In genomic region chr7:100878685-100879084, GRCh38 we compare ENCODE assay signal across 17 cellular contexts. TPM values are rescaled to one million over a fixed set of nuclear protein-coding genes. Genes with fewer than 3 reads are reported as not detected.
DNase-seq lines count a peak whose midpoint lies in the region; ATAC-seq and TF ChIP-seq lines count a peak whose summit lies in the region.
"Had no signal": no experiment of that assay in that cellular context is flagged by ENCODE, and none has a peak within 500 bp of the region (broad histone marks: within the 10 kb centered on the region; RNA-seq: fewer than 3 reads in every experiment).

No MANE protein-coding gene starts in this region.

- H3K4me3 ChIP-seq in CD8-positive, alpha-beta T cell (ENCODE audit: low read depth, low read length): no peak overlapping the region
- H3K4me3 ChIP-seq: body of pancreas, SJSA1, testis had no signal

- peaks cover 41% of the 10 kb centered on the region for H3K4me1 ChIP-seq in CD8-positive, alpha-beta T cell (ENCODE audit: insufficient read depth, low read length)

- peaks cover 18% of the 10 kb centered on the region for H3K36me3 ChIP-seq in CD8-positive, alpha-beta T cell (ENCODE audit: insufficient read depth, low read length)

- POLR2A ChIA-PET in CD8-positive, alpha-beta T cell (lab: Charles Lee): interaction anchor here (1.3 kb wide), 1 partner anchor 11 kb away, joined by 3 read pairs; the partner anchor contains the start of gene UFSP1
- POLR2A ChIA-PET in naive thymus-derived CD8-positive, alpha-beta T cell (lab: Charles Lee): interaction anchor here (1.2 to 7.2 kb wide), 2 partner anchors 10 to 12 kb away, joined by 3 to 165 read pairs; partner anchors contain the start of genes TRIP6 and UFSP1

- H3K4me1 Mint-ChIP-seq in activated CD4-positive, alpha-beta T cell treated with anti-CD3 and anti-CD28 coated beads, Interleukin-2, amount 10 ng/mL, durations not matched to agents 24 days and 14 days: peaks cover 47% of the 10 kb centered on the region
- H3K4me1 Mint-ChIP-seq in CD8-positive, alpha-beta T cell (ENCODE audit: low read depth): peaks cover 53% of the 10 kb centered on the region
- peaks cover 23 to 68% (median 61%) of the 10 kb centered on the region in 4 donors for H3K4me1 Mint-ChIP-seq in naive thymus-derived CD8-positive, alpha-beta T cell

- H3K36me3 Mint-ChIP-seq in activated CD4-positive, alpha-beta T cell treated with anti-CD3 and anti-CD28 coated beads, Interleukin-2, amount 10 ng/mL, durations not matched to agents 24 days and 14 days (ENCODE audit: low read depth): peaks cover 74% of the 10 kb centered on the region
- H3K36me3 Mint-ChIP-seq in CD8-positive, alpha-beta T cell: peaks cover 71% of the 10 kb centered on the region
- peaks cover 65 to 67% of the 10 kb centered on the region in 2 donors for H3K36me3 Mint-ChIP-seq in activated naive CD4-positive, alpha-beta T cell treated with anti-CD3 and anti-CD28 coated beads, Interleukin-2, amount 50 U/mL, for 72 hours
- peaks cover 3 to 75% (median 12%) of the 10 kb centered on the region in 3 donors for H3K36me3 Mint-ChIP-seq in naive thymus-derived CD8-positive, alpha-beta T cell

- no peak overlapping the region for H3K27ac ChIP-seq in CD8-positive, alpha-beta T cell (ENCODE audit: low read depth, low read length)
- H3K27ac ChIP-seq: body of pancreas, SJSA1, testis had no signal

- no peaks in the 10 kb centered on the region for H3K9me3 ChIP-seq in CD8-positive, alpha-beta T cell (ENCODE audit: low read length)
- H3K9me3 ChIP-seq: body of pancreas, Caco-2, SJSA1, testis had no signal

- ATAC-seq in CD8-positive, alpha-beta T cell: no peak
- ATAC-seq in activated naive CD4-positive, alpha-beta T cell treated with anti-CD3 and anti-CD28 coated beads, Interleukin-2, amount 50 U/mL, for 72 hours: no peak
- ATAC-seq in naive thymus-derived CD8-positive, alpha-beta T cell: no peak
- no peak for ATAC-seq in esophagus mucosa
- ATAC-seq: body of pancreas, left lobe of liver had no signal

- intact Hi-C loops in activated CD4-positive, alpha-beta T cell treated with anti-CD3 and anti-CD28 coated beads, Interleukin-2, amount 10 ng/mL, durations not matched to agents 24 days and 14 days (cut with micrococcal nuclease): loop anchor here (10.0 kb wide), 1 partner anchor 444 kb away; the partner anchor contains the start of gene PPP1R35
- intact Hi-C loops in CD8-positive, alpha-beta T cell (cut with DNase I, micrococcal nuclease): loop anchor here (5.0 to 10.0 kb wide), 3 partner anchors 339 to 451 kb away; partner anchors contain the start of genes MEPCE (in 1 of the 2), PLOD3 (in 1 of the 2), PPP1R35 (in 1 of the 2) and ZCWPW1 (in 1 of the 2)

- peak overlapping the region; percentile 54 for H3K4me3 Mint-ChIP-seq in activated CD4-positive, alpha-beta T cell treated with anti-CD3 and anti-CD28 coated beads, Interleukin-2, amount 10 ng/mL, durations not matched to agents 24 days and 14 days
- no peak overlapping the region for H3K4me3 Mint-ChIP-seq in CD8-positive, alpha-beta T cell
- peak overlapping the region in 5 of 10 donors; percentile 8 to 51 (median 46) for H3K4me3 Mint-ChIP-seq in naive thymus-derived CD8-positive, alpha-beta T cell
- H3K4me3 Mint-ChIP-seq: H9 had no signal

- H3K27me3 ChIP-seq in CD8-positive, alpha-beta T cell (ENCODE audit: insufficient read depth, low read length): no peaks in the 10 kb centered on the region
- H3K27me3 ChIP-seq: body of pancreas, SJSA1, testis had no signal

- no peaks in the 10 kb centered on the region for H3K27me3 Mint-ChIP-seq in activated CD4-positive, alpha-beta T cell treated with anti-CD3 and anti-CD28 coated beads, Interleukin-2, amount 10 ng/mL, durations not matched to agents 24 days and 14 days
- H3K27me3 Mint-ChIP-seq in CD8-positive, alpha-beta T cell (ENCODE audit: low read depth): no peaks in the 10 kb centered on the region
- peaks cover 0 to 3% (median 0%) of the 10 kb centered on the region in 5 donors for H3K27me3 Mint-ChIP-seq in naive thymus-derived CD8-positive, alpha-beta T cell

- no peaks in the 10 kb centered on the region for H3K9me3 Mint-ChIP-seq in activated CD4-positive, alpha-beta T cell treated with anti-CD3 and anti-CD28 coated beads, Interleukin-2, amount 10 ng/mL, durations not matched to agents 24 days and 14 days
- no peaks in the 10 kb centered on the region for H3K9me3 Mint-ChIP-seq in CD8-positive, alpha-beta T cell
- no peaks in the 10 kb centered on the region for H3K9me3 Mint-ChIP-seq in activated naive CD4-positive, alpha-beta T cell treated with anti-CD3 and anti-CD28 coated beads, Interleukin-2, amount 50 U/mL, for 72 hours
- no peaks in the 10 kb centered on the region for H3K9me3 Mint-ChIP-seq in naive thymus-derived CD8-positive, alpha-beta T cell
- H3K9me3 Mint-ChIP-seq: H9 had no signal

- no peak for DNase-seq in activated CD4-positive, alpha-beta T cell treated with anti-CD3 and anti-CD28 coated beads, Interleukin-2, amount 10 ng/mL, durations not matched to agents 24 days and 14 days
- DNase-seq in activated CD4-positive, alpha-beta T cell treated with anti-CD3 and anti-CD28 coated beads for 4 hours: no peak
- no peak for DNase-seq in CD8-positive, alpha-beta T cell
- DNase-seq in activated naive CD4-positive, alpha-beta T cell treated with anti-CD3 and anti-CD28 coated beads, Interleukin-2, amount 50 U/mL, for 72 hours (ENCODE audit: low spot score in 2 of 2): no peak
- DNase-seq in naive thymus-derived CD8-positive, alpha-beta T cell: no peak
- no peak for DNase-seq in HuH-7.5 (ENCODE audit: low spot score)
- DNase-seq in hepatic stellate cell (ENCODE audit: low spot score): no peak
- DNase-seq: body of pancreas, Caco-2, H9, KBM-7, NCI-H1417 treated with DMSO at 0.1 percent for 48 hours, NCI-H2227 treated with DMSO at 0.1 percent for 48 hours, testis had no signal

- CTCF ChIA-PET in CD8-positive, alpha-beta T cell (lab: Charles Lee): interaction anchor here (1.3 to 4.2 kb wide), 2 partner anchors 9 to 199 kb away, joined by 4 to 27 read pairs; partner anchors contain the start of gene UFSP1

- H3K27ac Mint-ChIP-seq in activated CD4-positive, alpha-beta T cell treated with anti-CD3 and anti-CD28 coated beads, Interleukin-2, amount 10 ng/mL, durations not matched to agents 24 days and 14 days: peak overlapping the region; percentile 75
- peak overlapping the region; percentile 49 for H3K27ac Mint-ChIP-seq in CD8-positive, alpha-beta T cell
- peak overlapping the region; percentile 46 to 92 for H3K27ac Mint-ChIP-seq in activated naive CD4-positive, alpha-beta T cell treated with anti-CD3 and anti-CD28 coated beads, Interleukin-2, amount 50 U/mL, for 72 hours
- H3K27ac Mint-ChIP-seq in naive thymus-derived CD8-positive, alpha-beta T cell: peak overlapping the region in 7 of 10 donors; percentile 34 to 85 (median 53)

- TF ChIP-seq CTCF in CD8-positive, alpha-beta T cell (IDR thresholded peaks at IDR 0.05): no peak

RNA-seq across cellular contexts. Expression of gene SRRT, which starts 3.8 kb away (rescaled TPM):
- 300 and 318 TPM in 2 replicates for total RNA-seq in activated CD4-positive, alpha-beta T cell treated with anti-CD3 and anti-CD28 coated beads, Interleukin-2, amount 10 ng/mL, durations not matched to agents 24 days and 14 days
- total RNA-seq in CD8-positive, alpha-beta T cell: 100 to 1,000 TPM; 491 to 496 TPM
- 100 to 1,000 TPM; 205 to 242 TPM for total RNA-seq in activated naive CD4-positive, alpha-beta T cell treated with anti-CD3 and anti-CD28 coated beads, Interleukin-2, amount 50 U/mL, for 72 hours
- total RNA-seq in naive thymus-derived CD8-positive, alpha-beta T cell: 100 to 1,000 TPM; 263 to 267 TPM
- 10 to 100 TPM; 51.1 to 69.4 (median 63.2) TPM for polyA plus RNA-seq in naive thymus-derived CD8-positive, alpha-beta T cell
- total RNA-seq in esophagus mucosa: 63.5 TPM

RNA-seq across cellular contexts. Expression of gene UFSP1, which starts 10.8 kb away (rescaled TPM):
- 4.5 TPM in 2 replicates for total RNA-seq in activated CD4-positive, alpha-beta T cell treated with anti-CD3 and anti-CD28 coated beads, Interleukin-2, amount 10 ng/mL, durations not matched to agents 24 days and 14 days
- 1 to 10 TPM; 2.1 TPM for total RNA-seq in CD8-positive, alpha-beta T cell
- 1 to 10 TPM in 1 of 2 donors, under 1 TPM in 1; 0.77 to 2.4 TPM for total RNA-seq in activated naive CD4-positive, alpha-beta T cell treated with anti-CD3 and anti-CD28 coated beads, Interleukin-2, amount 50 U/mL, for 72 hours
- total RNA-seq in naive thymus-derived CD8-positive, alpha-beta T cell: 10 to 100 TPM in 1 of 2 experiments, 1 to 10 TPM in 1; 6.5 to 10.9 TPM
- 1 to 10 TPM; 1.1 to 2.7 (median 1.7) TPM for polyA plus RNA-seq in naive thymus-derived CD8-positive, alpha-beta T cell
- 2.1 TPM for total RNA-seq in esophagus mucosa

RNA-seq across cellular contexts. Expression of gene TRIP6, which starts 11.5 kb away (rescaled TPM):
- 42.7 and 47.6 TPM in 2 replicates for total RNA-seq in activated CD4-positive, alpha-beta T cell treated with anti-CD3 and anti-CD28 coated beads, Interleukin-2, amount 10 ng/mL, durations not matched to agents 24 days and 14 days
- total RNA-seq in CD8-positive, alpha-beta T cell: 1 to 10 TPM; 3.9 to 4.1 TPM
- total RNA-seq in activated naive CD4-positive, alpha-beta T cell treated with anti-CD3 and anti-CD28 coated beads, Interleukin-2, amount 50 U/mL, for 72 hours: 10 to 100 TPM; 34.4 to 39.2 TPM
- total RNA-seq in naive thymus-derived CD8-positive, alpha-beta T cell: 10 to 100 TPM; 14.3 to 16.2 TPM
- 1 to 10 TPM; 3.4 to 6.0 (median 4.9) TPM for polyA plus RNA-seq in naive thymus-derived CD8-positive, alpha-beta T cell
- 61.1 TPM for total RNA-seq in esophagus mucosa

RNA-seq across cellular contexts. Expression of gene ACHE, which starts 17.0 kb away (rescaled TPM):
- not detected in 2 replicates for total RNA-seq in activated CD4-positive, alpha-beta T cell treated with anti-CD3 and anti-CD28 coated beads, Interleukin-2, amount 10 ng/mL, durations not matched to agents 24 days and 14 days
- total RNA-seq in CD8-positive, alpha-beta T cell: 1 to 10 TPM; 7.7 to 9.1 TPM
- total RNA-seq in activated naive CD4-positive, alpha-beta T cell treated with anti-CD3 and anti-CD28 coated beads, Interleukin-2, amount 50 U/mL, for 72 hours: under 1 TPM in 1 of 2 donors, not detected in 1; 0.12 TPM
- total RNA-seq in naive thymus-derived CD8-positive, alpha-beta T cell: under 1 TPM; 0.19 to 0.52 TPM
- not detected for polyA plus RNA-seq in naive thymus-derived CD8-positive, alpha-beta T cell
- 0.44 TPM for total RNA-seq in esophagus mucosa

RNA-seq across cellular contexts. Expression of gene SLC12A9, which starts 26.2 kb away (rescaled TPM):
- 37.3 and 41.2 TPM in 2 replicates for total RNA-seq in activated CD4-positive, alpha-beta T cell treated with anti-CD3 and anti-CD28 coated beads, Interleukin-2, amount 10 ng/mL, durations not matched to agents 24 days and 14 days
- 10 to 100 TPM; 23.4 to 26.6 TPM for total RNA-seq in CD8-positive, alpha-beta T cell
- total RNA-seq in activated naive CD4-positive, alpha-beta T cell treated with anti-CD3 and anti-CD28 coated beads, Interleukin-2, amount 50 U/mL, for 72 hours: 10 to 100 TPM; 16.7 to 27.7 TPM
- 10 to 100 TPM; 66.9 to 74.7 TPM for total RNA-seq in naive thymus-derived CD8-positive, alpha-beta T cell
- polyA plus RNA-seq in naive thymus-derived CD8-positive, alpha-beta T cell: 1 to 10 TPM; 6.8 to 9.4 (median 8.0) TPM
- 13.5 TPM for total RNA-seq in esophagus mucosa
